ENCODE assay signal across 14 cellular contexts in genomic region chr2:239959059-239959971, GRCh38.
DNase-seq lines count a peak whose midpoint lies in the region; ATAC-seq and TF ChIP-seq lines count a peak whose summit lies in the region.
"Had no signal": no experiment of that assay in that cellular context is flagged by ENCODE, and none has a peak within 500 bp of the region (broad histone marks: within the 10 kb centered on the region; RNA-seq: fewer than 3 reads in every experiment).

No MANE protein-coding gene starts in this region.

- TF ChIP-seq CTCF in left ventricle myocardium inferior (IDR thresholded peaks at IDR 0.05; ENCODE audit: borderline replicate concordance) (no peak), heart left ventricle (IDR thresholded peaks at IDR 0.05) (no peak), mesothelial cell of epicardium (IDR thresholded peaks at IDR 0.05; ENCODE audit: unreplicated experiment) (no peak), transverse colon (IDR thresholded peaks at IDR 0.05) (no peak)

- no peaks in the 10 kb centered on the region for H3K9me3 Mint-ChIP-seq in mesothelial cell of epicardium
- H3K9me3 Mint-ChIP-seq: activated naive CD8-positive, alpha-beta T cell treated with anti-CD3 and anti-CD28 coated beads for 36 hours; T-helper 2 cell treated with Interferon-gamma antibody and Interleukin-4, amounts not matched to agents 5 μg/mL and 100 μg/mL, for 36 hours had no signal

- no peak overlapping the region for H3K4me3 Mint-ChIP-seq in mesothelial cell of epicardium
- H3K4me3 Mint-ChIP-seq: activated naive CD8-positive, alpha-beta T cell treated with anti-CD3 and anti-CD28 coated beads for 36 hours; T-helper 2 cell treated with Interferon-gamma antibody and Interleukin-4, amounts not matched to agents 5 μg/mL and 100 μg/mL, for 36 hours had no signal

- TF ChIP-seq POLR2A in heart left ventricle (IDR thresholded peaks at IDR 0.05) (no peak), transverse colon (IDR thresholded peaks at IDR 0.05) (no peak)

- H3K27me3 ChIP-seq in left ventricle myocardium inferior (ENCODE audit: low read depth) (no peaks in the 10 kb centered on the region), heart left ventricle (no peaks in the 10 kb centered on the region), transverse colon (no peaks in the 10 kb centered on the region)
- H3K27me3 ChIP-seq: heart right ventricle had no signal

- DNase-seq in left ventricle myocardium inferior (no peak), heart left ventricle (no peak), cerebellar cortex (ENCODE audit: low spot score) (peak; percentile 22), mesothelial cell of epicardium (ENCODE audit: low spot score in 2 of 2, unreplicated experiment in 2 of 2) (no peak), transverse colon (no peak), NOMO-1 treated with dmso at 0.1 percent for 144 hours (lab: John Stamatoyannopoulos, UW; ENCODE audit: unreplicated experiment) (no peak), T-helper 1 cell (no peak)
- DNase-seq: activated naive CD8-positive, alpha-beta T cell treated with anti-CD3 and anti-CD28 coated beads for 36 hours; DMS53; effector CD4-positive, alpha-beta T cell; heart right ventricle; NCI-H446 treated with DMSO at 0.1 percent for 48 hours had no signal

- H3K36me3 Mint-ChIP-seq in mesothelial cell of epicardium: peaks cover 15% of the 10 kb centered on the region

- H3K9me3 ChIP-seq in left ventricle myocardium inferior (replicated peaks) (no peaks in the 10 kb centered on the region), heart left ventricle (no peaks in the 10 kb centered on the region), transverse colon (no peaks in the 10 kb centered on the region)
- H3K9me3 ChIP-seq: heart right ventricle had no signal

- H3K27ac Mint-ChIP-seq in mesothelial cell of epicardium: peak overlapping the region; percentile 15
- H3K27ac Mint-ChIP-seq: activated naive CD8-positive, alpha-beta T cell treated with anti-CD3 and anti-CD28 coated beads for 36 hours; T-helper 2 cell treated with Interferon-gamma antibody and Interleukin-4, amounts not matched to agents 5 μg/mL and 100 μg/mL, for 36 hours had no signal

- H3K27ac ChIP-seq in left ventricle myocardium inferior (replicated peaks) (peak overlapping the region; percentile 83), heart left ventricle (peak overlapping the region in 1 of 12 donors; percentile 48), transverse colon (peak overlapping the region in 3 of 4 donors; percentile 12 to 32 (median 19))

- H3K4me1 Mint-ChIP-seq in mesothelial cell of epicardium: peaks cover 4% of the 10 kb centered on the region
- H3K4me1 Mint-ChIP-seq: activated naive CD8-positive, alpha-beta T cell treated with anti-CD3 and anti-CD28 coated beads for 36 hours had no signal

- H3K4me1 ChIP-seq in left ventricle myocardium inferior (peaks cover 65% of the 10 kb centered on the region), heart left ventricle (peaks cover 0 to 57% (median 21%) of the 10 kb centered on the region in 12 donors), transverse colon (peaks cover 0 to 17% (median 1%) of the 10 kb centered on the region in 4 donors)

- no peak for ATAC-seq in heart left ventricle
- ATAC-seq in GM18498 (IDR thresholded peaks at IDR 0.05; ENCODE audit: unreplicated experiment): no peak

- TF ChIP-seq EP300 in transverse colon (IDR thresholded peaks at IDR 0.05; ENCODE audit: low read depth): no peak

- H3K27me3 Mint-ChIP-seq in mesothelial cell of epicardium (ENCODE audit: low read depth): no peaks in the 10 kb centered on the region
- H3K27me3 Mint-ChIP-seq: activated naive CD8-positive, alpha-beta T cell treated with anti-CD3 and anti-CD28 coated beads for 36 hours had no signal

- H3K36me3 ChIP-seq in left ventricle myocardium inferior (peaks cover 43% of the 10 kb centered on the region), heart left ventricle (peaks cover 0 to 51% (median 35%) of the 10 kb centered on the region in 9 donors), transverse colon (peaks cover 0 to 8% (median 2%) of the 10 kb centered on the region in 4 donors)

- intact Hi-C loops in left ventricle myocardium inferior (cut with micrococcal nuclease): no loop called here
- intact Hi-C loops in heart left ventricle (cut with DNase I): no loop called here
- intact Hi-C loops in transverse colon (cut with DNase I; ENCODE audit: low total_unique reads): no loop called here

- H3K4me3 ChIP-seq in left ventricle myocardium inferior: no peak overlapping the region
- H3K4me3 ChIP-seq in heart left ventricle: no peak overlapping the region
- no peak overlapping the region for H3K4me3 ChIP-seq in transverse colon
- H3K4me3 ChIP-seq: heart right ventricle had no signal

- in situ Hi-C loops in transverse colon (cut with MboI; ENCODE audit: low pct_ligation_motif_present in 1 of 4, low pct_unique_long_range_greater_than_20kb in 1 of 4, low sequenced_read_pairs in 3 of 4): no loop called here

- WGBS in heart left ventricle, 4 donors: 72 to 83% (median 75%) methylated on average over 16 to 17 of the region's 17 CpGs
- 77 to 86% methylated on average over 8 to 17 of the region's 17 CpGs for WGBS in transverse colon (ENCODE audit: low coverage in 1 of 2), 2 donors
